8 cellular contexts compared by ENCODE assay signal in the genomic region with DNA sequence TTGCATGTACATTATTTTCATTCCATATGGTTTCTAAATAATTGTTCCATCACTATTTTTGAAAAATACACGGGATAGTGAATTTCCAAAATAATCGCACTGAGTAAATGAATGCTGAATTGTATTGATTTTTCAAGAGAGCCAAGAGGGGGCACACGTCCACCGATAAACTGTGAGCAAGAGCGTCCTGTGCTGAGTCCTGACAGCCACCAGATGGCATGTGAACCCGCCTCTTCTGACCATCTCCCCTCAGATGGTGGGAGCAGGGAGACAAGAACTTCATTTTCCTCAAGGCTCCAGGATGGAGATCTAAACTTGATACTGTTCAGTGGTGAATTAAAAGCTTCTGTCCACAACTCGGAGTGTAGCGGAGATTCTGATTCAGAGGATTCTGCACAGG. TPM values are rescaled to one million over a fixed set of nuclear protein-coding genes. Genes with fewer than 3 reads are reported as not detected.
DNase-seq lines count a peak whose midpoint lies in the region; ATAC-seq and TF ChIP-seq lines count a peak whose summit lies in the region.

No MANE protein-coding gene starts in this region.

- H3K36me3 ChIP-seq in right lobe of liver (no peaks in the 10 kb centered on the region), upper lobe of left lung (no peaks in the 10 kb centered on the region)

- no peak for TF ChIP-seq EP300 in upper lobe of left lung (IDR thresholded peaks at IDR 0.05)

- DNase-seq in DMS 273 treated with DMSO at 0.1 percent for 48 hours (lab: John Stamatoyannopoulos, UW) (peak; percentile 66), NCI-H460 (ENCODE audit: extremely low read depth, low read depth) (peak; percentile 38), activated T-cell treated with anti-CD3 and anti-CD28 coated beads for 4 hours (peak; percentile 2), right lobe of liver (no peak), upper lobe of left lung (no peak), coronary artery (ENCODE audit: low spot score) (no peak), middle frontal gyrus (ENCODE audit: extremely low spot score, low spot score) (no peak)

- TF ChIP-seq POLR2A in right lobe of liver (IDR thresholded peaks at IDR 0.05) (no peak), upper lobe of left lung (IDR thresholded peaks at IDR 0.05) (no peak)

- H3K4me1 ChIP-seq in right lobe of liver (no peaks in the 10 kb centered on the region), upper lobe of left lung (no peaks in the 10 kb centered on the region)

- H3K27ac ChIP-seq in right lobe of liver, result no peak overlapping the region
- no peak overlapping the region for H3K27ac ChIP-seq in upper lobe of left lung
- no peak overlapping the region for H3K27ac ChIP-seq in coronary artery

- H3K9me3 ChIP-seq in right lobe of liver, result no peaks in the 10 kb centered on the region
- H3K9me3 ChIP-seq in upper lobe of left lung, result peaks cover 0 to 12% (median 5%) of the 10 kb centered on the region in 4 donors

- TF ChIP-seq CTCF in right lobe of liver (IDR thresholded peaks at IDR 0.05), result peak; percentile 27 to 33 (median 31)
- TF ChIP-seq CTCF in upper lobe of left lung (IDR thresholded peaks at IDR 0.05), result peak in 2 of 6 experiments; percentile 17 to 34
- TF ChIP-seq CTCF in coronary artery (IDR thresholded peaks at IDR 0.05), result no peak

- 35% methylated on average over 6 of the region's 8 CpGs for WGBS in right lobe of liver (ENCODE audit: insufficient coverage, low coverage, low lambda C conversion rate, missing lambda C conversion rate)
- WGBS in upper lobe of left lung, 2 donors, result 45 to 51% methylated on average over 8 of the region's 8 CpGs

- ATAC-seq in GM21723 (IDR thresholded peaks at IDR 0.05; ENCODE audit: unreplicated experiment), result peak; percentile 56
- peak; percentile 46 to 79 (median 73) for ATAC-seq in right lobe of liver
- no peak for ATAC-seq in upper lobe of left lung (ENCODE audit: low FRiP score in 2 of 2)

- intact Hi-C loops in right lobe of liver (cut with DNase I), result no loop called here

- no peak overlapping the region for H3K4me3 ChIP-seq in right lobe of liver
- H3K4me3 ChIP-seq in upper lobe of left lung, result no peak overlapping the region
- H3K4me3 ChIP-seq in coronary artery, result no peak overlapping the region

- H3K27me3 ChIP-seq in right lobe of liver, result no peaks in the 10 kb centered on the region
- no peaks in the 10 kb centered on the region for H3K27me3 ChIP-seq in upper lobe of left lung

RNA-seq across cellular contexts. Expression of a gene that starts 30.6 kb away (rescaled TPM):
- total RNA-seq in NCI-H460 (2014; rRNA removed; shearing (Covaris generic)), result 0.59 TPM in 1 of 2 replicates, not detected in the other
- polyA plus RNA-seq in NCI-H460 (2014; cell fraction: nucleus; rRNA removed), result 5.0 and 5.1 TPM in 2 replicates
- total RNA-seq in right lobe of liver (under 1 TPM in 3 of 6 experiments, not detected in 3; 0.18 to 0.37 (median 0.18) TPM), upper lobe of left lung (1 to 10 TPM in 5 of 6 donors, not detected in 1; 1.0 to 2.7 (median 1.7) TPM)

Comparison
In these comparisons a context has a peak if more than half of its experiments do, and no peak if none do; other contexts are left out.
1. DNase-seq: peak in DMS 273 treated with DMSO at 0.1 percent for 48 hours (single experiment), NCI-H460 (single experiment) and activated T-cell treated with anti-CD3 and anti-CD28 coated beads for 4 hours (single experiment); none in right lobe of liver (0 of 3), upper lobe of left lung (0 of 2), coronary artery (single experiment) and middle frontal gyrus (single experiment).
2. ATAC-seq: peak in GM21723 (single experiment) and right lobe of liver (4 of 4); none in upper lobe of left lung (0 of 2).